6 cellular contexts compared by ENCODE assay signal in genomic region chr20:58506999-58507398, GRCh38. TPM values are rescaled to one million over a fixed set of nuclear protein-coding genes. Genes with fewer than 3 reads are reported as not detected.
"Had no signal": no experiment of that assay in that cellular context is flagged by ENCODE, and none has a peak within 500 bp of the region (broad histone marks: within the 10 kb centered on the region; RNA-seq: fewer than 3 reads in every experiment).

No MANE protein-coding gene starts in this region.

RNA-seq across cellular contexts. Expression of gene APCDD1L, which starts 8.2 kb away (rescaled TPM):
- total RNA-seq: naive thymus-derived CD8-positive, alpha-beta T cell; natural killer cell treated with Interleukin-12 subunit alpha and Interleukin-12 subunit beta and Interleukin-15 and Interleukin-18, amount 100 ng/mL, for 72 hours; neural crest cell; occipital lobe; progenitor cell of endocrine pancreas; temporal lobe had no signal
